ENCODE assay signal across 21 cellular contexts in the genomic region with DNA sequence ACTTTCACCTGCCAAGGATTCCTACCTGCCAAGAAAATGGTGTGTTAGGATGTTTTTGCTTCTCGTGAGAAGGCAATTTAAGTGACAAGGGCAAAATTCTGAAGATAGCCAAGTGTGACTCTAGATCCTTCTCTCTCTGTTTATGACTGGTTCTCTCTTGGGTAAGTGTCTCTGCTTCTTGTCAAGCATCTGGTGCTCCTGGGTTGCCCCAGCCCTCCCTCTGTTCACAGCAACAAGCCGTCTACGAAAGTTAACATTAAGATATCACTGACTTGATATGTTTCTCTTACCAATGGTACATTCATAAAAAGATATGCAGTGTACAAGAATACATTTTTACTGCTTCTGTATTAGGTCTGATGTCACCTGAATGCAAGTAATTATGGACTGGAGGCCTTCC. TPM values are rescaled to one million over a fixed set of nuclear protein-coding genes. Genes with fewer than 3 reads are reported as not detected.
DNase-seq lines count a peak whose midpoint lies in the region; ATAC-seq, FAIRE-seq and TF ChIP-seq lines count a peak whose summit lies in the region.
"Had no signal": no experiment of that assay in that cellular context is flagged by ENCODE, and none has a peak within 500 bp of the region (broad histone marks: within the 10 kb centered on the region; RNA-seq: fewer than 3 reads in every experiment).

No MANE protein-coding gene starts in this region.

- BruUV-seq in HepG2 (replicated peaks; lab: Mats Ljungman, UMichigan), result no TSS peak

- H2BK15ac ChIP-seq in neuronal stem cell (ENCODE audit: low read length), result no peak overlapping the region

- no peaks in the 10 kb centered on the region for H3K36me3 ChIP-seq in right atrium auricular region
- H3K36me3 ChIP-seq in HepG2 (replicated peaks in 1 of 2; ENCODE audit: control insufficient read depth in 1 of 2, insufficient read depth in 2 of 2, low read length in 2 of 2), result 0 out of 5 replicates have a peak, but pooled peaks cover 0 to under 1% of the 10 kb centered on the region in 2 experiments
- H3K36me3 ChIP-seq in neuronal stem cell (replicated peaks in 1 of 2; ENCODE audit: control insufficient read depth in 2 of 2, insufficient read depth in 2 of 2, low read length in 2 of 2), result no peaks in the 10 kb centered on the region
- H3K36me3 ChIP-seq in lower lobe of right lung, result no peaks in the 10 kb centered on the region

- H2AFZ ChIP-seq in HepG2 (ENCODE audit: low read length) (no peak overlapping the region), neuronal stem cell (ENCODE audit: low read length) (no peak overlapping the region)

- in situ Hi-C loops in HepG2 (cut with HindIII; ENCODE audit: extremely low pct_ligation_motif_present, low pct_unique_long_range_greater_than_20kb), result no loop called here

- H3K18ac ChIP-seq in neuronal stem cell (ENCODE audit: low read length), result no peak overlapping the region

- no peak overlapping the region for H3K4ac ChIP-seq in neuronal stem cell (ENCODE audit: low read length)

- no peaks in the 10 kb centered on the region for H3K79me1 ChIP-seq in neuronal stem cell (ENCODE audit: low read depth, low read length)

- TF ChIP-seq EP300 in HepG2 (IDR thresholded peaks at IDR 0.05; ENCODE audit: low read depth in 2 of 2, low read length in 2 of 2) (no peak), HepG2 (CRISPR knock-in tag; IDR thresholded peaks at IDR 0.05; ENCODE audit: borderline replicate concordance) (no peak)

- CTCF ChIA-PET in HepG2 (lab: Yijun Ruan, JAX; ENCODE audit: low intra/inter-chr PET ratio, low total read pairs), result no interaction called here

- intact Hi-C loops in left ventricle myocardium superior (cut with micrococcal nuclease) (no loop called here), HepG2 (cut with micrococcal nuclease; ENCODE audit: unreplicated experiment) (no loop called here), lower lobe of right lung (cut with DNase I) (no loop called here)

- no peak overlapping the region for H2AK5ac ChIP-seq in neuronal stem cell (ENCODE audit: low read depth, low read length)

- WGBS in HepG2 (ENCODE audit: low lambda C conversion rate), result 93% methylated on average over 3 of the region's 3 CpGs
- WGBS in neuronal stem cell (ENCODE audit: extremely low coverage in 2 of 2, insufficient read length in 2 of 2, insufficient replicate concordance in 1 of 2), 2 donors, result no CpG with 5 or more reads among the region's 3 CpGs

- no peak overlapping the region for H2BK120ac ChIP-seq in neuronal stem cell (ENCODE audit: low read depth, low read length)

- peak; percentile 23 for ATAC-seq in left ventricle myocardium superior
- ATAC-seq in HepG2, result no peak
- no peak for ATAC-seq in GM18858 (IDR thresholded peaks at IDR 0.05; ENCODE audit: unreplicated experiment)
- no peak for ATAC-seq in lower lobe of right lung
- ATAC-seq: HCT116 had no signal

- no peak overlapping the region for H3K23ac ChIP-seq in neuronal stem cell (ENCODE audit: low read depth, low read length, poor library complexity)

- no peak overlapping the region for H3K4me2 ChIP-seq in HepG2 (ENCODE audit: low read depth, low read length)
- H3K4me2 ChIP-seq in neuronal stem cell (ENCODE audit: insufficient read depth, low read length, poor library complexity, severe bottlenecking), result peak overlapping the region; percentile 14

- TF ChIP-seq RAD21 in HepG2 (CRISPR knock-in tag; IDR thresholded peaks at IDR 0.05), result no peak

- peaks cover 0 to 3% of the 10 kb centered on the region in 2 donors for H3K9me3 ChIP-seq in right atrium auricular region
- H3K9me3 ChIP-seq in HepG2 (ENCODE audit: low read length), result peaks cover 5% of the 10 kb centered on the region; the same call in 1 of the 2 replicates
- peaks cover 0 to 2% of the 10 kb centered on the region in 2 donors for H3K9me3 ChIP-seq in neuronal stem cell (replicated peaks in 1 of 2; ENCODE audit: control insufficient read depth in 2 of 2, insufficient read depth in 1 of 2, low read depth in 1 of 2, low read length in 2 of 2)
- peaks cover 4% of the 10 kb centered on the region for H3K9me3 ChIP-seq in lower lobe of right lung

- H3K27ac ChIP-seq in right atrium auricular region, result no peak overlapping the region
- peak overlapping the region; percentile 79 for H3K27ac ChIP-seq in HepG2 (ENCODE audit: extremely low read length, insufficient read depth, low read length)
- H3K27ac ChIP-seq in neuronal stem cell (replicated peaks; ENCODE audit: low read length), result no peak overlapping the region
- H3K27ac ChIP-seq in lower lobe of right lung, result no peak overlapping the region

- POLR2A ChIA-PET in HepG2 (lab: Yijun Ruan, JAX), result interaction anchor here (0.9 to 7.2 kb wide), 3 partner anchors 8 to 53 kb away, joined by 3 to 78 read pairs (median 18); no protein-coding TSS in a partner anchor

- FAIRE-seq in HepG2 (lab: Jason Lieb, UNC), result no peak
- FAIRE-seq: GM12891, GM18507 had no signal

- no peak for TF ChIP-seq POLR2A in HepG2 (IDR thresholded peaks at IDR 0.05; ENCODE audit: insufficient read depth in 1 of 2, low read depth in 2 of 2, low read length in 2 of 2)

- no peak overlapping the region for H3K4me3 ChIP-seq in right atrium auricular region
- no peak overlapping the region for H3K4me3 ChIP-seq in HepG2 (replicated peaks in 1 of 3; ENCODE audit: insufficient read depth in 1 of 3, low read depth in 2 of 3, low read length in 3 of 3)
- H3K4me3 ChIP-seq in neuronal stem cell (ENCODE audit: low read length in 2 of 2), result no peak overlapping the region
- no peak overlapping the region for H3K4me3 ChIP-seq in lower lobe of right lung

- H3K27me3 ChIP-seq in right atrium auricular region (no peaks in the 10 kb centered on the region), HepG2 (ENCODE audit: control insufficient read depth in 1 of 2, insufficient read depth in 2 of 2, low read length in 2 of 2) (no peaks in the 10 kb centered on the region; a peak in 1 of 5 replicates), neuronal stem cell (ENCODE audit: control insufficient read depth in 3 of 3, insufficient read depth in 3 of 3, low read depth in 1 of 3, low read length in 3 of 3) (no peaks in the 10 kb centered on the region), lower lobe of right lung (ENCODE audit: low read depth) (no peaks in the 10 kb centered on the region)

- H2BK12ac ChIP-seq in neuronal stem cell (ENCODE audit: low read length), result no peak overlapping the region

- DNase-seq in left ventricle myocardium superior (no peak), right atrium auricular region (ENCODE audit: low spot score) (no peak), HepG2 (ENCODE audit: low spot score) (no peak), neuronal stem cell (ENCODE audit: low spot score) (no peak), lower lobe of right lung (no peak)
- DNase-seq: C1 segment of cervical spinal cord; Calu3; CD4-positive, alpha-beta memory T cell; COR-L47; DMS53; DMS79 treated with DMSO at 0.1 percent for 48 hours; GF-D8; GOT3; H7 had no signal

- H3K14ac ChIP-seq in neuronal stem cell (ENCODE audit: low read length), result no peak overlapping the region

- no peak overlapping the region for H2BK5ac ChIP-seq in neuronal stem cell (ENCODE audit: low read length)

- H3K9ac ChIP-seq in HepG2 (ENCODE audit: insufficient read depth, low read depth, low read length) (no peak overlapping the region), neuronal stem cell (ENCODE audit: low read depth, low read length, poor library complexity) (no peak overlapping the region)

- H4K91ac ChIP-seq in neuronal stem cell (ENCODE audit: low read depth, low read length, poor library complexity), result no peak overlapping the region

- no peaks in the 10 kb centered on the region for H3K79me2 ChIP-seq in HepG2 (ENCODE audit: insufficient read depth, low read length)

- H4K20me1 ChIP-seq in HepG2 (ENCODE audit: insufficient read depth, low read length), result no peaks in the 10 kb centered on the region

- H4K8ac ChIP-seq in neuronal stem cell (ENCODE audit: low read depth, low read length), result no peak overlapping the region

- TF ChIP-seq CTCF in right atrium auricular region (IDR thresholded peaks at IDR 0.05), result no peak
- TF ChIP-seq CTCF in HepG2 (CRISPR knock-in tag; IDR thresholded peaks at IDR 0.05), result no peak
- no peak for TF ChIP-seq CTCF in lower lobe of right lung (IDR thresholded peaks at IDR 0.05)

- no peaks in the 10 kb centered on the region for H3K4me1 ChIP-seq in right atrium auricular region
- peaks cover 81% of the 10 kb centered on the region for H3K4me1 ChIP-seq in HepG2 (ENCODE audit: insufficient read depth, low read length)
- no peaks in the 10 kb centered on the region for H3K4me1 ChIP-seq in neuronal stem cell (ENCODE audit: control insufficient read depth in 2 of 2, insufficient read depth in 1 of 2, low read depth in 1 of 2, low read length in 2 of 2)
- H3K4me1 ChIP-seq in lower lobe of right lung, result no peaks in the 10 kb centered on the region

TF ChIP-seq in HepG2, 621 proteins besides CTCF, POLR2A, EP300 and RAD21 (continues in another document):
- TF ChIP-seq ZFP36L2 (CRISPR knock-in tag; IDR thresholded peaks at IDR 0.05) (no peak), ZNF136 (CRISPR knock-in tag; IDR thresholded peaks at IDR 0.05; ENCODE audit: low read depth) (no peak)

RNA-seq across cellular contexts. Expression of a gene that starts 55.4 kb away (rescaled TPM):
- total RNA-seq in left ventricle myocardium superior, result 95.0 TPM
- total RNA-seq in right atrium auricular region, result 10 to 100 TPM; 39.7 to 46.5 TPM
- total RNA-seq in HepG2 (2016; rRNA removed; fragmentation: Illumina TruSeq; extraction: Trizol), result 30.2 and 48.5 TPM in 2 replicates
- total RNA-seq in HepG2 (2016; cell fraction: cytosol; rRNA removed; fragmentation: Illumina TruSeq; extraction: Trizol; ENCODE audit: low read depth), result 18.3 and 23.4 TPM in 2 replicates
- 30.0 and 40.1 TPM in 2 replicates for total RNA-seq in HepG2 (2016; cell fraction: insoluble cytoplasmic fraction; rRNA removed; fragmentation: Illumina TruSeq; extraction: Trizol)
- 37.4 and 49.2 TPM in 2 replicates for total RNA-seq in HepG2 (2016; cell fraction: membrane; rRNA removed; fragmentation: Illumina TruSeq; extraction: Trizol)
- total RNA-seq in HepG2 (2016; cell fraction: nucleus; rRNA removed; fragmentation: Illumina TruSeq; extraction: Trizol), result 48.9 and 52.6 TPM in 2 replicates
- polyA plus RNA-seq in HepG2 (2011; rRNA removed), result 10.0 and 12.3 TPM in 2 replicates
- polyA plus RNA-seq in HepG2 (2011; cell fraction: cytosol; rRNA removed), result 6.4 and 10.1 TPM in 2 replicates
- polyA plus RNA-seq in HepG2 (2011; cell fraction: nucleus; rRNA removed), result 24.5 and 25.6 TPM in 2 replicates
- 32.4 and 38.1 TPM in 2 replicates for polyA plus RNA-seq in HepG2 (2012)
- 0.63 and 0.75 TPM in 2 replicates for polyA plus RNA-seq in HepG2 (2016; cell fraction: cytosol; fragmentation: Illumina TruSeq; extraction: Trizol; ENCODE audit: low read depth)
- polyA plus RNA-seq in HepG2 (2016; cell fraction: insoluble cytoplasmic fraction; fragmentation: Illumina TruSeq; extraction: Trizol; ENCODE audit: low read depth), result 32.3 and 34.3 TPM in 2 replicates
- 2.9 and 3.5 TPM in 2 replicates for polyA plus RNA-seq in HepG2 (2016; cell fraction: membrane; fragmentation: Illumina TruSeq; extraction: Trizol; ENCODE audit: low read depth)
- polyA plus RNA-seq in HepG2 (2016; cell fraction: nucleus; fragmentation: Illumina TruSeq; extraction: Trizol; ENCODE audit: insufficient read depth, low read depth), result 47.2 and 51.1 TPM in 2 replicates
- polyA minus RNA-seq in HepG2 (2011; rRNA and poly(A)+ RNA removed; ENCODE audit: low replicate concordance), result 40.4 TPM in 1 of 2 replicates, not detected in the other
- polyA minus RNA-seq in HepG2 (2011; cell fraction: cytosol; rRNA and poly(A)+ RNA removed), result 37.0 and 45.5 TPM in 2 replicates
- 45.6 and 52.3 TPM in 2 replicates for polyA minus RNA-seq in HepG2 (2011; cell fraction: nucleus; rRNA and poly(A)+ RNA removed)
- 2.1 TPM for polyA plus RNA-seq in neuronal stem cell (2013, experiment 1 of 2)
- 2.3 TPM for polyA plus RNA-seq in neuronal stem cell (2013, experiment 2 of 2)
- total RNA-seq in lower lobe of right lung, result 11.7 TPM
- total RNA-seq: A172; A673; CD4-positive, alpha-beta memory T cell; G401 had no signal
- polyA plus RNA-seq: CD4-positive, alpha-beta memory T cell had no signal
